16 cellular contexts compared by ENCODE assay signal in the genomic region with DNA sequence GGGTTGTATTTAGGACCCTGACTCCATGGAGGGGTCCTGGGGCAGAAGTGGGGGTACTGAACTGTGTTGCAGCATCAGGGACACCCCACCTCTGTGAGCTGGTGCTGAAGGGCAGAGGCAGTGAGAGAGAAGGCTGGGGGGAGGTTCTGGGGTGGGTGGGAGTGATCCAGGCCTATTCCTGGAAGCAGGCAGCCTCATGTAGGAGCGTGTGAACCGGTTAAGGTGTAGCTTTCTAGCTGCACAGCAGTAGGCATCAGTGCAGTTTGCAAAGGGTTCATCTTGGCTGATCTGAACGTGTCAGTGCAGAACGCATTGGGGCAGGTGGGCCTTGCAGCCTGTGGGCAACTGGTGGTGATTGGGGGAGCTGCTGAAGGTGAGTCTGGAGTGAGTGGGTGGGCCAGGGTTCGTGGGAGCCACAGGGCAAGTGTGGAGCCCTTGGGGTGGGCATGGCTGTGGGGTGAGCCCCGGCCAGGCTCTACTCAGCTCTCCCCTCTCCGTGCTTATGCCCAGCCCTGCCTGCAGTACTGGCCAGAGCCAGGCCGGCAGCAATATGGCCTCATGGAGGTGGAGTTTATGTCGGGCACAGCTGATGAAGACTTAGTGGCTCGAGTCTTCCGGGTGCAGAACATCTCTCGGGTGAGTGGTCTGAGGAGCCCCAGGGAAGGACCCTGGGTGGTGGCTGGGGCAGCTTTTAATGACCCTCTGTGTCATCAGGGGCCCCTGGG.
"Had no signal": no experiment of that assay in that cellular context is flagged by ENCODE, and none has a peak within 500 bp of the region (broad histone marks: within the 10 kb centered on the region; RNA-seq: fewer than 3 reads in every experiment).

No MANE protein-coding gene starts in this region.

- H3K4me3 ChIP-seq: body of pancreas, dorsolateral prefrontal cortex, hepatocyte, lung, right atrium auricular region, tibial artery had no signal

- H3K27me3 Mint-ChIP-seq: activated CD4-positive, alpha-beta memory T cell treated with anti-CD3 and anti-CD28 coated beads for 36 hours; natural killer cell treated with Interleukin-12 subunit alpha and Interleukin-12 subunit beta and Interleukin-15 and Interleukin-18, amount 100 ng/mL, for 72 hours; progenitor cell of endocrine pancreas had no signal

- H3K27ac ChIP-seq: body of pancreas, epithelial cell of prostate, foreskin keratinocyte, hepatocyte, right atrium auricular region, tibial artery had no signal

- H3K9me3 ChIP-seq: body of pancreas, right atrium auricular region, tibial artery had no signal

- H3K4me1 ChIP-seq: body of pancreas, foreskin keratinocyte, right atrium auricular region, tibial artery had no signal

- H3K9me3 Mint-ChIP-seq: activated CD4-positive, alpha-beta memory T cell treated with anti-CD3 and anti-CD28 coated beads for 36 hours; natural killer cell treated with Interleukin-12 subunit alpha and Interleukin-12 subunit beta and Interleukin-15 and Interleukin-18, amount 100 ng/mL, for 72 hours; WTC11 had no signal

- H3K27me3 ChIP-seq: body of pancreas, dorsolateral prefrontal cortex, foreskin keratinocyte, hepatocyte, right atrium auricular region, tibial artery had no signal

- DNase-seq: activated CD4-positive, alpha-beta memory T cell treated with anti-CD3 and anti-CD28 coated beads for 36 hours; activated CD4-positive, alpha-beta T cell treated with anti-CD3 and anti-CD28 coated beads for 4 hours; activated naive CD4-positive, alpha-beta T cell treated with Interleukin-2 at 50 U/mL for 16 hours; body of pancreas; foreskin keratinocyte; occipital lobe; stimulated activated naive CD8-positive, alpha-beta T cell treated with anti-CD3 and anti-CD28 coated beads, Interleukin-15, Interleukin-2, amounts not matched to agents 100 U/mL and 50 U/mL, for 24 hours; tibial artery had no signal

- H3K27ac Mint-ChIP-seq: activated CD4-positive, alpha-beta memory T cell treated with anti-CD3 and anti-CD28 coated beads for 36 hours; natural killer cell treated with Interleukin-12 subunit alpha and Interleukin-12 subunit beta and Interleukin-15 and Interleukin-18, amount 100 ng/mL, for 72 hours; progenitor cell of endocrine pancreas had no signal

- H3K4me3 Mint-ChIP-seq: activated CD4-positive, alpha-beta memory T cell treated with anti-CD3 and anti-CD28 coated beads for 36 hours; natural killer cell treated with Interleukin-12 subunit alpha and Interleukin-12 subunit beta and Interleukin-15 and Interleukin-18, amount 100 ng/mL, for 72 hours; WTC11 had no signal

- H3K36me3 Mint-ChIP-seq: activated CD4-positive, alpha-beta memory T cell treated with anti-CD3 and anti-CD28 coated beads for 36 hours; natural killer cell treated with Interleukin-12 subunit alpha and Interleukin-12 subunit beta and Interleukin-15 and Interleukin-18, amount 100 ng/mL, for 72 hours had no signal

- ATAC-seq: body of pancreas; foreskin keratinocyte; natural killer cell treated with Interleukin-12 subunit alpha and Interleukin-12 subunit beta and Interleukin-15 and Interleukin-18, amount 100 ng/mL, for 72 hours; stimulated activated naive CD8-positive, alpha-beta T cell treated with anti-CD3 and anti-CD28 coated beads, Interleukin-15, Interleukin-2, amounts not matched to agents 100 U/mL and 50 U/mL, for 24 hours; WTC11 had no signal
